ENCODE assay signal across 15 cellular contexts in the genomic region with DNA sequence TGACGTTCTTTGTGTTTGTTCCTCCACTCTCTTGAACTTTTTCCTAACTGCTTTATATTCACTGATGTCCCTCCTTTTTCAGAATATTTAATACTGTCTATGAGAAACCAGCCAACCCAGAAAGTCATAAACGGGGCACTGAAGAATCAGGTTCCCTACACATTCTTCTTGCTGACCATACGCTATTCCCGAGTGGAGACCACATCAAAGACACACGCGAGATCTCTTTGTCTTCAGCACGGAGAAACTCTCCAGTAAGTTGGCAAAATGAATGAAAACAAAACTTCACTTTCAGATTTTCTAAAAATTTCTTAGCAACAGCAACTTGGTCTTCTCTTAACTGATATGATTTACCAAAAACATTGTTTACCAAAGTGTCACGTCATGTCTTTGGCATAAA. TPM values are rescaled to one million over a fixed set of nuclear protein-coding genes. Genes with fewer than 3 reads are reported as not detected.
DNase-seq lines count a peak whose midpoint lies in the region; ATAC-seq and TF ChIP-seq lines count a peak whose summit lies in the region.
"Had no signal": no experiment of that assay in that cellular context is flagged by ENCODE, and none has a peak within 500 bp of the region (broad histone marks: within the 10 kb centered on the region; RNA-seq: fewer than 3 reads in every experiment).

No MANE protein-coding gene starts in this region.

- H3K56ac ChIP-seq in H9 (ENCODE audit: insufficient read length, low read depth, low read length) (no peak overlapping the region), mesendoderm (ENCODE audit: low read length) (no peak overlapping the region)

- no peak overlapping the region for H3K18ac ChIP-seq in H9 (ENCODE audit: insufficient read length, low read depth, low read length)
- no peak overlapping the region for H3K18ac ChIP-seq in mesendoderm (ENCODE audit: low read length)

- H3K79me2 ChIP-seq in H9 (ENCODE audit: insufficient read depth, low read length) (peaks cover 4% of the 10 kb centered on the region; the same call in 1 of the 2 replicates), mesendoderm (ENCODE audit: control insufficient read depth, insufficient read depth, low read length) (peaks cover 54% of the 10 kb centered on the region)

- H3K36me3 Mint-ChIP-seq in H9 (ENCODE audit: insufficient read depth in 1 of 3, low read depth in 3 of 3) (peaks cover 15 to 21% (median 16%) of the 10 kb centered on the region in 3 experiments; a peak in 6 of 7 replicates), WTC11 (peaks cover 19% of the 10 kb centered on the region)
- H3K36me3 Mint-ChIP-seq: CD4-positive, alpha-beta memory T cell had no signal

- no peak overlapping the region for H3T11ph ChIP-seq in H9 (ENCODE audit: low read length)

- H3K23ac ChIP-seq in H9 (ENCODE audit: insufficient read length, low read depth, low read length) (no peak overlapping the region), mesendoderm (ENCODE audit: low read length) (no peak overlapping the region)

- H3K4me1 Mint-ChIP-seq in H9 = peaks cover 38 to 45% of the 10 kb centered on the region in 2 experiments
- peaks cover 41% of the 10 kb centered on the region for H3K4me1 Mint-ChIP-seq in WTC11

- DNase-seq in H9 (peak; percentile 7), WTC11 (ENCODE audit: low spot score) (no peak), mesendoderm (no peak), islet precursor cell (no peak)
- DNase-seq in effector CD8-positive, alpha-beta T cell (lab: John Stamatoyannopoulos, UW) = no peak
- no peak for DNase-seq in stimulated activated naive CD4-positive, alpha-beta T cell (lab: John Stamatoyannopoulos, UW)
- DNase-seq: BE2C; CD4-positive, alpha-beta memory T cell; DMS153; DMS79; GDM1; HCEC 1CT; IMR-90 had no signal

- H3K4ac ChIP-seq in H9 (ENCODE audit: low read depth, low read length) (no peak overlapping the region), mesendoderm (ENCODE audit: low read depth, low read length) (peak overlapping the region; percentile 63)

- H3K23me2 ChIP-seq in H9 (ENCODE audit: insufficient read length, low read depth, low read length, poor library complexity, severe bottlenecking) = no peaks in the 10 kb centered on the region

- no peak for ATAC-seq in WTC11
- ATAC-seq: K562 had no signal

- H3K14ac ChIP-seq in H9 (ENCODE audit: insufficient read depth, low read length) = no peak overlapping the region

- peaks cover 8% of the 10 kb centered on the region; the same call in 1 of the 2 replicates for H3K4me1 ChIP-seq in H9 (ENCODE audit: insufficient read depth, low read length)
- H3K4me1 ChIP-seq in mesendoderm (ENCODE audit: control insufficient read depth, low read depth, low read length) = peaks cover 14% of the 10 kb centered on the region
- H3K4me1 ChIP-seq: BE2C had no signal

- H4K5ac ChIP-seq in H9 (ENCODE audit: insufficient read length, low read depth, low read length) = no peak overlapping the region
- no peak overlapping the region for H4K5ac ChIP-seq in mesendoderm (ENCODE audit: low read length)

- CTCF ChIA-PET in WTC11 (lab: Charles Lee) = no interaction called here

- no peak overlapping the region for H2BK120ac ChIP-seq in H9 (ENCODE audit: low read depth, low read length, poor library complexity, severe bottlenecking)
- H2BK120ac ChIP-seq in mesendoderm (ENCODE audit: low read depth, low read length) = no peak overlapping the region

- no peaks in the 10 kb centered on the region for H3K27me3 Mint-ChIP-seq in H9 (ENCODE audit: low read depth)
- no peaks in the 10 kb centered on the region for H3K27me3 Mint-ChIP-seq in WTC11 (ENCODE audit: low read depth)

- no peak overlapping the region for H3K27ac ChIP-seq in H9 (ENCODE audit: insufficient read length, low read depth, low read length)
- H3K27ac ChIP-seq in mesendoderm (ENCODE audit: low read depth, low read length) = no peak overlapping the region

- no peak overlapping the region for H3K4me2 ChIP-seq in H9 (ENCODE audit: insufficient read depth, insufficient read length, low read length)
- H3K4me2 ChIP-seq in mesendoderm (ENCODE audit: low read length) = no peak overlapping the region

- H2AK5ac ChIP-seq in H9 (ENCODE audit: insufficient read length, low read length) (no peak overlapping the region), mesendoderm (ENCODE audit: low read length) (no peak overlapping the region)

- no peak overlapping the region for H3K4me3 ChIP-seq in mesendoderm (ENCODE audit: low read length)
- H3K4me3 ChIP-seq: K562 had no signal

- WGBS in H9 (ENCODE audit: extremely low coverage, insufficient read length, low lambda C conversion rate) = no CpG with 5 or more reads among the region's 8 CpGs
- WGBS in mesendoderm (ENCODE audit: extremely low coverage, insufficient coverage, low lambda C conversion rate) = no CpG with 5 or more reads among the region's 8 CpGs

- POLR2A ChIA-PET in WTC11 (lab: Charles Lee) = no interaction called here

- H3K4me3 Mint-ChIP-seq in H9 (no peak overlapping the region), WTC11 (no peak overlapping the region)
- H3K4me3 Mint-ChIP-seq: CD14-positive monocyte; CD4-positive, alpha-beta memory T cell had no signal

- no peak overlapping the region for H4K91ac ChIP-seq in H9 (ENCODE audit: insufficient read length, low read depth, low read length)

- peak overlapping the region in 1 of 3 experiments; percentile 42; a peak in 1 of 7 replicates for H3K27ac Mint-ChIP-seq in H9
- peak overlapping the region; percentile 46; the same call in 1 of the 2 replicates for H3K27ac Mint-ChIP-seq in WTC11
- H3K27ac Mint-ChIP-seq: CD14-positive monocyte; CD4-positive, alpha-beta memory T cell had no signal

- H4K8ac ChIP-seq in H9 (replicated peaks; ENCODE audit: insufficient read length, low read depth, low read length) (no peak overlapping the region), mesendoderm (ENCODE audit: low read depth, low read length) (no peak overlapping the region)

- H4K20me1 ChIP-seq in H9 (ENCODE audit: control insufficient read depth, insufficient read depth, insufficient read length) = no peaks in the 10 kb centered on the region

- H2BK20ac ChIP-seq in H9 (ENCODE audit: low read depth, low read length, poor library complexity, severe bottlenecking) = no peak overlapping the region

- peaks cover 6 to 7% of the 10 kb centered on the region in 2 experiments for H3K9me3 Mint-ChIP-seq in H9
- peaks cover 10% of the 10 kb centered on the region for H3K9me3 Mint-ChIP-seq in WTC11
- H3K9me3 Mint-ChIP-seq: CD4-positive, alpha-beta memory T cell had no signal

- no peak overlapping the region for H2BK12ac ChIP-seq in H9 (ENCODE audit: insufficient read length, low read depth, low read length)

- H2BK15ac ChIP-seq in H9 (ENCODE audit: low read depth, low read length) (no peak overlapping the region), mesendoderm (replicated peaks; ENCODE audit: low read depth) (no peak overlapping the region)

- H3K27me3 ChIP-seq in H9 (ENCODE audit: insufficient read depth, low read length) (no peaks in the 10 kb centered on the region), mesendoderm (ENCODE audit: insufficient read depth, low read length, poor library complexity) (no peaks in the 10 kb centered on the region)
- H3K27me3 ChIP-seq: BE2C had no signal

- H2BK5ac ChIP-seq in H9 (ENCODE audit: insufficient read length, low read length) = no peak overlapping the region
- H2BK5ac ChIP-seq in mesendoderm (ENCODE audit: low read length) = no peak overlapping the region

- no peak overlapping the region for H2AFZ ChIP-seq in H9 (ENCODE audit: low read length)

- peaks cover 2% of the 10 kb centered on the region for H3K79me1 ChIP-seq in H9 (ENCODE audit: insufficient read depth, low read depth, low read length, poor library complexity, severe bottlenecking)
- peaks cover 13% of the 10 kb centered on the region for H3K79me1 ChIP-seq in mesendoderm (ENCODE audit: low read length)

- no peak overlapping the region for H3K9ac ChIP-seq in H9 (ENCODE audit: extremely low read depth, insufficient read length, low read length)
- H3K9ac ChIP-seq in mesendoderm (ENCODE audit: low read length) = no peak overlapping the region

- TF ChIP-seq CTCF in H9 (conservative IDR thresholded peaks at IDR 0.05) = no peak
- TF ChIP-seq CTCF in WTC11 (IDR thresholded peaks at IDR 0.05) = no peak

- peaks cover 3% of the 10 kb centered on the region for H3K36me3 ChIP-seq in mesendoderm (ENCODE audit: control insufficient read depth, insufficient read depth, low read length)
- H3K36me3 ChIP-seq: BE2C had no signal

- no peaks in the 10 kb centered on the region for H3K9me3 ChIP-seq in H9 (ENCODE audit: control insufficient read depth, low read depth, low read length)
- H3K9me3 ChIP-seq: BE2C had no signal

TF ChIP-seq in WTC11, 78 proteins besides CTCF, POLR2A, EP300 and RAD21 (continues in another document):
- TF ChIP-seq FOXK1 (CRISPR knock-in tag; IDR thresholded peaks at IDR 0.05) (no peak), SP1 (CRISPR knock-in tag; conservative IDR thresholded peaks at IDR 0.05) (no peak), EMX1 (CRISPR knock-in tag; IDR thresholded peaks at IDR 0.05) (no peak), TEAD4 (CRISPR knock-in tag; IDR thresholded peaks at IDR 0.05) (no peak), GRHL2 (CRISPR knock-in tag; IDR thresholded peaks at IDR 0.05; ENCODE audit: insufficient replicate concordance, severe bottlenecking) (no peak), MYBL2 (CRISPR knock-in tag; IDR thresholded peaks at IDR 0.05) (no peak)
- TF ChIP-seq, protein P1, sequence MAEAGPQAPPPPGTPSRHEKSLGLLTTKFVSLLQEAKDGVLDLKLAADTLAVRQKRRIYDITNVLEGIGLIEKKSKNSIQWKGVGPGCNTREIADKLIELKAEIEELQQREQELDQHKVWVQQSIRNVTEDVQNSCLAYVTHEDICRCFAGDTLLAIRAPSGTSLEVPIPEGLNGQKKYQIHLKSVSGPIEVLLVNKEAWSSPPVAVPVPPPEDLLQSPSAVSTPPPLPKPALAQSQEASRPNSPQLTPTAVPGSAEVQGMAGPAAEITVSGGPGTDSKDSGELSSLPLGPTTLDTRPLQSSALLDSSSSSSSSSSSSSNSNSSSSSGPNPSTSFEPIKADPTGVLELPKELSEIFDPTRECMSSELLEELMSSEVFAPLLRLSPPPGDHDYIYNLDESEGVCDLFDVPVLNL (CRISPR knock-in tag; IDR thresholded peaks at IDR 0.05; ENCODE audit: borderline replicate concordance, low read depth) = no peak
- TF ChIP-seq, protein P2, sequence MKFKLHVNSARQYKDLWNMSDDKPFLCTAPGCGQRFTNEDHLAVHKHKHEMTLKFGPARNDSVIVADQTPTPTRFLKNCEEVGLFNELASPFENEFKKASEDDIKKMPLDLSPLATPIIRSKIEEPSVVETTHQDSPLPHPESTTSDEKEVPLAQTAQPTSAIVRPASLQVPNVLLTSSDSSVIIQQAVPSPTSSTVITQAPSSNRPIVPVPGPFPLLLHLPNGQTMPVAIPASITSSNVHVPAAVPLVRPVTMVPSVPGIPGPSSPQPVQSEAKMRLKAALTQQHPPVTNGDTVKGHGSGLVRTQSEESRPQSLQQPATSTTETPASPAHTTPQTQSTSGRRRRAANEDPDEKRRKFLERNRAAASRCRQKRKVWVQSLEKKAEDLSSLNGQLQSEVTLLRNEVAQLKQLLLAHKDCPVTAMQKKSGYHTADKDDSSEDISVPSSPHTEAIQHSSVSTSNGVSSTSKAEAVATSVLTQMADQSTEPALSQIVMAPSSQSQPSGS (CRISPR knock-in tag; IDR thresholded peaks at IDR 0.05; ENCODE audit: borderline replicate concordance, low read depth) = no peak

RNA-seq across cellular contexts. Expression of a gene that starts 22.6 kb away (rescaled TPM):
- 38.0 and 38.5 TPM in 2 replicates for total RNA-seq in H9 (2021)
- total RNA-seq in WTC11 (2021) = 19.0 to 22.1 TPM (median 21.8 TPM) in 3 replicates
- 75.6 TPM for polyA plus RNA-seq in mesendoderm (2013, experiment 1 of 2)
- polyA plus RNA-seq in mesendoderm (2013, experiment 2 of 2) = 71.2 TPM
